Comparison of ENCODE assay signal across 8 cellular contexts in genomic region chr4:145909331-145909730, GRCh38. TPM values are rescaled to one million over a fixed set of nuclear protein-coding genes. Genes with fewer than 3 reads are reported as not detected.
DNase-seq lines count a peak whose midpoint lies in the region; ATAC-seq and TF ChIP-seq lines count a peak whose summit lies in the region.
"Had no signal": no experiment of that assay in that cellular context is flagged by ENCODE, and none has a peak within 500 bp of the region (broad histone marks: within the 10 kb centered on the region; RNA-seq: fewer than 3 reads in every experiment).

No MANE protein-coding gene starts in this region.

- intact Hi-C loops in testis (cut with DNase I; ENCODE audit: low total_unique reads): no loop called here

- H3K4me3 ChIP-seq in testis: peak overlapping the region; percentile 45 to 46

- H3K27ac ChIP-seq in testis: peak overlapping the region in 1 of 2 donors; percentile 44

- H3K27me3 ChIP-seq in testis: no peaks in the 10 kb centered on the region

- WGBS in testis, 2 donors: 30 to 43% methylated on average over 6 of the region's 6 CpGs

- peaks cover 4% of the 10 kb centered on the region for H3K4me1 ChIP-seq in testis

- in situ Hi-C loops in GM13977 (cut with MboI; ENCODE audit: low pct_unique_long_range_greater_than_20kb, low sequenced_read_pairs, unreplicated experiment): no loop called here

- DNase-seq in SW480 (ENCODE audit: low spot score): peak; percentile 17
- DNase-seq in iPS DF 19.7 (ENCODE audit: low read depth, low spot score): peak; percentile 76
- DNase-seq in testis: peak; percentile 87
- DNase-seq in GM13977 (ENCODE audit: low spot score): no peak
- no peak for DNase-seq in NCI-H187 treated with DMSO at 0.1 percent for 48 hours (lab: John Stamatoyannopoulos, UW)
- DNase-seq: activated CD4-positive, alpha-beta T cell treated with anti-CD3 and anti-CD28 coated beads, Interleukin-2, amount 50 U/mL, for 1 hour had no signal

- no peak for TF ChIP-seq CTCF in testis (IDR thresholded peaks at IDR 0.05)
- no peak for TF ChIP-seq CTCF in GM13977 (IDR thresholded peaks at IDR 0.05; ENCODE audit: extremely low read depth, insufficient read depth, missing control alignments)

- TF ChIP-seq POLR2A in testis (IDR thresholded peaks at IDR 0.05): no peak

- peak; percentile 56 for ATAC-seq in HG02642 (IDR thresholded peaks at IDR 0.05; ENCODE audit: poor library complexity, unreplicated experiment)
- no peak for ATAC-seq in HG03469 (IDR thresholded peaks at IDR 0.05; ENCODE audit: unreplicated experiment)

- H3K36me3 ChIP-seq in testis (ENCODE audit: low read depth, missing control alignments): no peaks in the 10 kb centered on the region

- no peaks in the 10 kb centered on the region for H3K9me3 ChIP-seq in testis

RNA-seq across cellular contexts. Expression of gene ZNF827, which starts 29.3 kb away (rescaled TPM):
- 10 to 100 TPM; 37.5 to 46.8 TPM for total RNA-seq in testis
- polyA plus RNA-seq in testis (ENCODE audit: insufficient read depth, low read depth, low replicate concordance): 13.9 TPM

Comparison
In these comparisons a context has a peak if more than half of its experiments do, and no peak if none do; other contexts are left out.
1. DNase-seq: peak in SW480 (single experiment), iPS DF 19.7 (single experiment) and testis (single experiment); none in GM13977 (single experiment) and NCI-H187 treated with DMSO at 0.1 percent for 48 hours (single experiment).